Comparison of ENCODE assay signal across 1 cellular context in genomic region chr22:24796860-24797259, GRCh38.
TF ChIP-seq lines count a peak whose summit lies in the region.

No MANE protein-coding gene starts in this region.

TF ChIP-seq in A549, 52 proteins besides CTCF, POLR2A, EP300 and RAD21 (continued from another document):
- no peak for TF ChIP-seq HMGXB4 (CRISPR knock-in tag; IDR thresholded peaks at IDR 0.05; ENCODE audit: borderline replicate concordance)
- no peak for TF ChIP-seq NR3C1 (IDR thresholded peaks at IDR 0.05)
TF ChIP-seq in A549: peak in this region for 1.
